ENCODE assay signal across 21 cellular contexts in genomic region chr15:48325400-48325799, GRCh38. TPM values are rescaled to one million over a fixed set of nuclear protein-coding genes. Genes with fewer than 3 reads are reported as not detected.
DNase-seq lines count a peak whose midpoint lies in the region; ATAC-seq and TF ChIP-seq lines count a peak whose summit lies in the region.
"Had no signal": no experiment of that assay in that cellular context is flagged by ENCODE, and none has a peak within 500 bp of the region (broad histone marks: within the 10 kb centered on the region; RNA-seq: fewer than 3 reads in every experiment).

No MANE protein-coding gene starts in this region.

- no peaks in the 10 kb centered on the region for H3K9me3 ChIP-seq in OCI-LY7 (ENCODE audit: low read length)
- H3K9me3 ChIP-seq: BE2C, Caco-2 had no signal

- no peak overlapping the region for H3K27ac Mint-ChIP-seq in activated CD4-positive, alpha-beta T cell treated with anti-CD3 and anti-CD28 coated beads, Interleukin-2, amount 10 ng/mL, durations not matched to agents 24 days and 14 days
- H3K27ac Mint-ChIP-seq: CD4-positive, CD25-positive, alpha-beta regulatory T cell; GM23338 had no signal

- H2AFZ ChIP-seq in OCI-LY7 (ENCODE audit: low read length), result no peak overlapping the region
- H2AFZ ChIP-seq: GM23338 had no signal

- no peaks in the 10 kb centered on the region for H3K27me3 Mint-ChIP-seq in activated CD4-positive, alpha-beta T cell treated with anti-CD3 and anti-CD28 coated beads, Interleukin-2, amount 10 ng/mL, durations not matched to agents 24 days and 14 days

- ATAC-seq in GM21576 (IDR thresholded peaks at IDR 0.05; ENCODE audit: unreplicated experiment) (peak; percentile 63), HG03469 (IDR thresholded peaks at IDR 0.05; ENCODE audit: unreplicated experiment) (peak; percentile 62)
- ATAC-seq: GM23338 had no signal

- TF ChIP-seq CTCF in OCI-LY7 (conservative IDR thresholded peaks at IDR 0.05; ENCODE audit: low read length), result no peak

- DNase-seq in activated CD4-positive, alpha-beta T cell treated with anti-CD3 and anti-CD28 coated beads, Interleukin-2, amount 10 ng/mL, durations not matched to agents 24 days and 14 days, result peak; percentile 6
- DNase-seq in activated CD4-positive, alpha-beta T cell treated with anti-CD3 and anti-CD28 coated beads for 1 hour, result no peak
- no peak for DNase-seq in stimulated activated CD4-positive, alpha-beta T cell treated with anti-CD3 and anti-CD28 coated beads, Interleukin-2, amount 100 ng/mL, for 48 hours
- DNase-seq in NCI-H446 treated with DMSO at 0.1 percent for 48 hours (lab: John Stamatoyannopoulos, UW) (no peak), cerebellar cortex (ENCODE audit: low spot score) (no peak), OCI-LY7 (ENCODE audit: low spot score) (no peak)
- DNase-seq: BE2C; Caco-2; CD4-positive, CD25-positive, alpha-beta regulatory T cell; GDM1; HCEC 1CT; NCI-H187; NCI-H2171; OCI-M1; Right ventricle myocardium superior; SW 1271 had no signal

- no peak overlapping the region for H3K4me3 Mint-ChIP-seq in activated CD4-positive, alpha-beta T cell treated with anti-CD3 and anti-CD28 coated beads, Interleukin-2, amount 10 ng/mL, durations not matched to agents 24 days and 14 days
- H3K4me3 Mint-ChIP-seq: CD4-positive, CD25-positive, alpha-beta regulatory T cell; GM23338 had no signal

- H3K9me2 ChIP-seq in OCI-LY7 (ENCODE audit: insufficient read depth, low read length), result no peaks in the 10 kb centered on the region

- intact Hi-C loops in activated CD4-positive, alpha-beta T cell treated with anti-CD3 and anti-CD28 coated beads, Interleukin-2, amount 10 ng/mL, durations not matched to agents 24 days and 14 days (cut with micrococcal nuclease), result no loop called here
- intact Hi-C loops in OCI-LY7 (cut with micrococcal nuclease; ENCODE audit: unreplicated experiment), result no loop called here

- POLR2A ChIA-PET in OCI-LY7 (lab: Charles Lee), result interaction anchor here (2.7 kb wide), 1 partner anchor 10 kb away, joined by 7 read pairs; no protein-coding TSS in a partner anchor

- H3K9me3 Mint-ChIP-seq in activated CD4-positive, alpha-beta T cell treated with anti-CD3 and anti-CD28 coated beads, Interleukin-2, amount 10 ng/mL, durations not matched to agents 24 days and 14 days, result no peaks in the 10 kb centered on the region
- H3K9me3 Mint-ChIP-seq: CD4-positive, CD25-positive, alpha-beta regulatory T cell; GM23338 had no signal

- peaks cover 14% of the 10 kb centered on the region; the same call in 1 of the 2 replicates for H4K20me1 ChIP-seq in OCI-LY7 (ENCODE audit: insufficient read depth, low read length)

- no peak overlapping the region for H3K4me2 ChIP-seq in OCI-LY7 (ENCODE audit: low read length)
- H3K4me2 ChIP-seq: GM23338, KMS-11 had no signal

- H3K36me3 Mint-ChIP-seq in activated CD4-positive, alpha-beta T cell treated with anti-CD3 and anti-CD28 coated beads, Interleukin-2, amount 10 ng/mL, durations not matched to agents 24 days and 14 days (ENCODE audit: low read depth), result peaks cover 2% of the 10 kb centered on the region
- H3K36me3 Mint-ChIP-seq: CD4-positive, CD25-positive, alpha-beta regulatory T cell had no signal

- peaks cover 38% of the 10 kb centered on the region for H3K4me1 ChIP-seq in OCI-LY7 (ENCODE audit: insufficient read depth, low read length, poor library complexity, severe bottlenecking)
- H3K4me1 ChIP-seq: BE2C had no signal

- H3K36me3 ChIP-seq in OCI-LY7 (ENCODE audit: insufficient read depth, low read length), result peaks cover 25% of the 10 kb centered on the region
- H3K36me3 ChIP-seq: BE2C had no signal

- no TSS peak for BruUV-seq in OCI-LY7 (replicated peaks; lab: Mats Ljungman, UMichigan)

- no peak overlapping the region for H3K4me3 ChIP-seq in OCI-LY7 (ENCODE audit: low read depth, low read length, poor library complexity, severe bottlenecking)
- H3K4me3 ChIP-seq: GM23338 had no signal

- peaks cover 4% of the 10 kb centered on the region for H3K4me1 Mint-ChIP-seq in activated CD4-positive, alpha-beta T cell treated with anti-CD3 and anti-CD28 coated beads, Interleukin-2, amount 10 ng/mL, durations not matched to agents 24 days and 14 days

- CTCF ChIA-PET in OCI-LY7 (lab: Charles Lee; ENCODE audit: unreplicated experiment), result no interaction called here

- H3K79me2 ChIP-seq in OCI-LY7 (ENCODE audit: insufficient read depth, low read depth, low read length), result peaks cover 32% of the 10 kb centered on the region

- no peak overlapping the region for H3K27ac ChIP-seq in OCI-LY7 (ENCODE audit: low read depth, low read length, poor library complexity, severe bottlenecking)
- H3K27ac ChIP-seq: HL-60, KMS-11 had no signal

RNA-seq across cellular contexts. Expression of gene DUT, which starts 5.8 kb away (rescaled TPM):
- total RNA-seq in activated CD4-positive, alpha-beta T cell treated with anti-CD3 and anti-CD28 coated beads, Interleukin-2, amount 10 ng/mL, durations not matched to agents 24 days and 14 days, result 259 and 273 TPM in 2 replicates
- 131 and 137 TPM in 2 replicates for total RNA-seq in OCI-LY7 (2014; rRNA removed; shearing (Covaris generic))
- 329 and 350 TPM in 2 replicates for total RNA-seq in OCI-LY7 (2022)
